In genomic region chr9:126002476-126003350, GRCh38 we compare ENCODE assay signal across 17 cellular contexts.
DNase-seq lines count a peak whose midpoint lies in the region; ATAC-seq, FAIRE-seq and TF ChIP-seq lines count a peak whose summit lies in the region.
"Had no signal": no experiment of that assay in that cellular context is flagged by ENCODE, and none has a peak within 500 bp of the region (broad histone marks: within the 10 kb centered on the region; RNA-seq: fewer than 3 reads in every experiment).

No MANE protein-coding gene starts in this region.

- in situ Hi-C loops in HepG2 (cut with HindIII; ENCODE audit: extremely low pct_ligation_motif_present, low pct_unique_long_range_greater_than_20kb), result no loop called here

- no peaks in the 10 kb centered on the region for H3K79me1 ChIP-seq in H9 (ENCODE audit: insufficient read depth, low read depth, low read length, poor library complexity, severe bottlenecking)

- ATAC-seq in HepG2, result peak; percentile 51
- ATAC-seq: CD8-positive, alpha-beta T cell had no signal

- H2BK5ac ChIP-seq in H9 (ENCODE audit: insufficient read length, low read length), result no peak overlapping the region

- no peak overlapping the region for H3K23ac ChIP-seq in H9 (ENCODE audit: insufficient read length, low read depth, low read length)

- H3K9me3 ChIP-seq in HepG2 (ENCODE audit: low read length), result peaks cover 10% of the 10 kb centered on the region
- H3K9me3 ChIP-seq in H9 (ENCODE audit: control insufficient read depth, low read depth, low read length), result no peaks in the 10 kb centered on the region
- H3K9me3 ChIP-seq: BE2C had no signal

- H2AFZ ChIP-seq in HepG2 (ENCODE audit: low read length), result no peak overlapping the region
- H2AFZ ChIP-seq in H9 (ENCODE audit: low read length), result no peak overlapping the region

- H3K9ac ChIP-seq in HepG2 (ENCODE audit: insufficient read depth, low read depth, low read length), result no peak overlapping the region
- no peak overlapping the region for H3K9ac ChIP-seq in H9 (ENCODE audit: extremely low read depth, insufficient read length, low read length)

- no peak overlapping the region for H3K18ac ChIP-seq in H9 (ENCODE audit: insufficient read length, low read depth, low read length)

- no peaks in the 10 kb centered on the region for H3K36me3 ChIP-seq in H7 (replicated peaks; ENCODE audit: control insufficient read depth, insufficient read depth, low read length)
- H3K36me3 ChIP-seq in HepG2 (replicated peaks in 1 of 2; ENCODE audit: control insufficient read depth in 1 of 2, insufficient read depth in 2 of 2, low read length in 2 of 2), result no peaks in the 10 kb centered on the region
- H3K36me3 ChIP-seq: BE2C had no signal

- no peak overlapping the region for H4K5ac ChIP-seq in H9 (ENCODE audit: insufficient read length, low read depth, low read length)

- no peak overlapping the region for H3K4me2 ChIP-seq in HepG2 (ENCODE audit: low read depth, low read length)
- no peak overlapping the region for H3K4me2 ChIP-seq in H9 (ENCODE audit: insufficient read depth, insufficient read length, low read length)
- H3K4me2 ChIP-seq: A549 had no signal

- BruUV-seq in HepG2 (replicated peaks; lab: Mats Ljungman, UMichigan), result no TSS peak

- H3K27ac ChIP-seq in HepG2 (ENCODE audit: extremely low read length, insufficient read depth, low read length) (no peak overlapping the region), H9 (ENCODE audit: insufficient read length, low read depth, low read length) (no peak overlapping the region)
- H3K27ac ChIP-seq: A549, C4-2B, HL-60 had no signal

- H3K27ac Mint-ChIP-seq in CD14-positive monocyte (no peak overlapping the region), H9 (no peak overlapping the region; a peak in 1 of 7 replicates)
- H3K27ac Mint-ChIP-seq: CD8-positive, alpha-beta T cell had no signal

- no peak overlapping the region for H2BK120ac ChIP-seq in H9 (ENCODE audit: low read depth, low read length, poor library complexity, severe bottlenecking)

- no peak overlapping the region for H3K56ac ChIP-seq in H9 (ENCODE audit: insufficient read length, low read depth, low read length)

- H2BK12ac ChIP-seq in H9 (ENCODE audit: insufficient read length, low read depth, low read length), result no peak overlapping the region

- no peak overlapping the region for H3K14ac ChIP-seq in H9 (ENCODE audit: insufficient read depth, low read length)

- no peaks in the 10 kb centered on the region for H4K20me1 ChIP-seq in HepG2 (ENCODE audit: insufficient read depth, low read length)
- H4K20me1 ChIP-seq in H9 (ENCODE audit: control insufficient read depth, insufficient read depth, insufficient read length), result no peaks in the 10 kb centered on the region

- TF ChIP-seq POLR2A in HepG2 (IDR thresholded peaks at IDR 0.05; ENCODE audit: insufficient read depth in 1 of 2, low read depth in 2 of 2, low read length in 2 of 2) (no peak), GM12891 (IDR thresholded peaks at IDR 0.05; ENCODE audit: low read depth, low read length) (no peak)

- POLR2A ChIA-PET in HepG2 (lab: Yijun Ruan, JAX), result interaction anchor here (0.6 kb wide), 1 partner anchor 1179 kb away, joined by 4 read pairs; no protein-coding TSS in a partner anchor

- TF ChIP-seq RAD21 in HepG2 (CRISPR knock-in tag; IDR thresholded peaks at IDR 0.05), result no peak

- H4K8ac ChIP-seq in H9 (replicated peaks; ENCODE audit: insufficient read length, low read depth, low read length), result no peak overlapping the region

- H3T11ph ChIP-seq in H9 (ENCODE audit: low read length), result no peak overlapping the region

- no peak overlapping the region for H2BK20ac ChIP-seq in H9 (ENCODE audit: low read depth, low read length, poor library complexity, severe bottlenecking)

- no peak overlapping the region for H2AK5ac ChIP-seq in H9 (ENCODE audit: insufficient read length, low read length)

- H3K79me2 ChIP-seq in HepG2 (ENCODE audit: insufficient read depth, low read length) (no peaks in the 10 kb centered on the region), H9 (ENCODE audit: insufficient read depth, low read length) (no peaks in the 10 kb centered on the region)

- TF ChIP-seq CTCF in CD14-positive monocyte (IDR thresholded peaks at IDR 0.05) (no peak), HepG2 (CRISPR knock-in tag; IDR thresholded peaks at IDR 0.05) (no peak), H9 (conservative IDR thresholded peaks at IDR 0.05) (no peak)

- H3K4ac ChIP-seq in H9 (ENCODE audit: low read depth, low read length), result no peak overlapping the region

- CTCF ChIA-PET in HepG2 (lab: Yijun Ruan, JAX; ENCODE audit: low intra/inter-chr PET ratio, low total read pairs), result no interaction called here

- H3K4me3 ChIP-seq in H7 (ENCODE audit: insufficient read depth, low read depth, low read length), result no peak overlapping the region
- no peak overlapping the region for H3K4me3 ChIP-seq in HepG2 (replicated peaks in 1 of 3; ENCODE audit: insufficient read depth in 1 of 3, low read depth in 2 of 3, low read length in 3 of 3)
- H3K4me3 ChIP-seq: A549 had no signal

- TF ChIP-seq EP300 in HepG2 (IDR thresholded peaks at IDR 0.05; ENCODE audit: low read depth in 2 of 2, low read length in 2 of 2) (no peak), HepG2 (CRISPR knock-in tag; IDR thresholded peaks at IDR 0.05; ENCODE audit: borderline replicate concordance) (no peak)

- H4K91ac ChIP-seq in H9 (ENCODE audit: insufficient read length, low read depth, low read length), result no peak overlapping the region

- WGBS in HepG2 (ENCODE audit: low lambda C conversion rate), result 48% methylated on average over 3 of the region's 21 CpGs
- no CpG with 5 or more reads among the region's 21 CpGs for WGBS in H9 (ENCODE audit: extremely low coverage, insufficient read length, low lambda C conversion rate)

- H3K4me1 ChIP-seq in HepG2 (ENCODE audit: insufficient read depth, low read length), result no peaks in the 10 kb centered on the region
- no peaks in the 10 kb centered on the region for H3K4me1 ChIP-seq in H9 (ENCODE audit: insufficient read depth, low read length)
- H3K4me1 ChIP-seq: A549, BE2C had no signal

- H3K27me3 ChIP-seq in H7 (ENCODE audit: control insufficient read depth, insufficient read depth, low read length), result no peaks in the 10 kb centered on the region
- H3K27me3 ChIP-seq in HepG2 (ENCODE audit: control insufficient read depth in 1 of 2, insufficient read depth in 2 of 2, low read length in 2 of 2), result peaks cover 3 to 25% of the 10 kb centered on the region in 2 experiments; a peak in 3 of 5 replicates
- no peaks in the 10 kb centered on the region for H3K27me3 ChIP-seq in H9 (ENCODE audit: insufficient read depth, low read length)
- H3K27me3 ChIP-seq: BE2C had no signal

- H3K36me3 Mint-ChIP-seq in CD14-positive monocyte (no peaks in the 10 kb centered on the region), H9 (ENCODE audit: insufficient read depth in 1 of 3, low read depth in 3 of 3) (peaks cover 3 to 5% (median 4%) of the 10 kb centered on the region in 3 experiments; a peak in 3 of 7 replicates)
- H3K36me3 Mint-ChIP-seq: CD8-positive, alpha-beta T cell had no signal

- no peak overlapping the region for H2BK15ac ChIP-seq in H9 (ENCODE audit: low read depth, low read length)

- no peaks in the 10 kb centered on the region for H3K23me2 ChIP-seq in H9 (ENCODE audit: insufficient read length, low read depth, low read length, poor library complexity, severe bottlenecking)

- peak; percentile 35 for DNase-seq in CD14-positive monocyte (ENCODE audit: low spot score)
- peak; percentile 42 for DNase-seq in H7
- DNase-seq in HepG2 (ENCODE audit: low spot score), result no peak
- DNase-seq in posterior vena cava (ENCODE audit: low spot score), result peak; percentile 71
- DNase-seq in H9, result no peak
- no peak for DNase-seq in GM12891 (ENCODE audit: insufficient read length, low spot score)
- DNase-seq: BE2C; CD8-positive, alpha-beta T cell; COR-L47; DMS153; DND-41; GDM1; IMR-90 had no signal

- no peak for FAIRE-seq in HepG2 (lab: Jason Lieb, UNC)
- FAIRE-seq in GM12891 (lab: Jason Lieb, UNC), result no peak
- FAIRE-seq: A549, D721Med had no signal

- H3K9me3 Mint-ChIP-seq in CD14-positive monocyte (peaks cover 0 to 11% (median 6%) of the 10 kb centered on the region in 7 donors), H9 (peaks cover 0 to 7% of the 10 kb centered on the region in 2 experiments; a peak in 3 of 5 replicates)
- H3K9me3 Mint-ChIP-seq: CD8-positive, alpha-beta T cell had no signal

- H3K4me3 Mint-ChIP-seq in CD14-positive monocyte (no peak overlapping the region), H9 (no peak overlapping the region)
- H3K4me3 Mint-ChIP-seq: CD8-positive, alpha-beta T cell had no signal

- H3K4me1 Mint-ChIP-seq in CD14-positive monocyte (peaks cover 5% of the 10 kb centered on the region), H9 (peaks cover 4 to 14% of the 10 kb centered on the region in 2 experiments; a peak in 3 of 4 replicates)

- intact Hi-C loops in CD14-positive monocyte (cut with micrococcal nuclease) (no loop called here), HepG2 (cut with micrococcal nuclease; ENCODE audit: unreplicated experiment) (no loop called here), posterior vena cava (cut with DNase I) (loop anchor here in 1 of 2 donors (10.0 kb wide), 1 partner anchor 212 kb away; no protein-coding TSS in a partner anchor)

- H3K27me3 Mint-ChIP-seq in CD14-positive monocyte (ENCODE audit: low read depth in 3 of 3) (peaks cover 2 to 12% (median 10%) of the 10 kb centered on the region in 3 donors), H9 (ENCODE audit: low read depth) (no peaks in the 10 kb centered on the region; the same call in 1 of the 2 replicates)

TF ChIP-seq in GM12891, 5 proteins besides CTCF, POLR2A, EP300 and RAD21:
- TF ChIP-seq POU2F2 (IDR thresholded peaks at IDR 0.05; ENCODE audit: low read depth, low read length), result no peak
- TF ChIP-seq PAX5 (IDR thresholded peaks at IDR 0.05; ENCODE audit: insufficient read depth, low read length, severe bottlenecking), result no peak
- TF ChIP-seq POLR2AphosphoS5 (IDR thresholded peaks at IDR 0.05; ENCODE audit: low read depth, low read length), result no peak
- TF ChIP-seq TAF1 (IDR thresholded peaks at IDR 0.05; ENCODE audit: low read depth, low read length), result no peak

Comparison
In these comparisons a context has a peak if more than half of its experiments do, and no peak if none do; other contexts are left out.
1. DNase-seq: peak in CD14-positive monocyte (single experiment), H7 (single experiment) and posterior vena cava (single experiment); none in HepG2 (single experiment), H9 (single experiment) and GM12891 (single experiment).